In the genomic region with DNA sequence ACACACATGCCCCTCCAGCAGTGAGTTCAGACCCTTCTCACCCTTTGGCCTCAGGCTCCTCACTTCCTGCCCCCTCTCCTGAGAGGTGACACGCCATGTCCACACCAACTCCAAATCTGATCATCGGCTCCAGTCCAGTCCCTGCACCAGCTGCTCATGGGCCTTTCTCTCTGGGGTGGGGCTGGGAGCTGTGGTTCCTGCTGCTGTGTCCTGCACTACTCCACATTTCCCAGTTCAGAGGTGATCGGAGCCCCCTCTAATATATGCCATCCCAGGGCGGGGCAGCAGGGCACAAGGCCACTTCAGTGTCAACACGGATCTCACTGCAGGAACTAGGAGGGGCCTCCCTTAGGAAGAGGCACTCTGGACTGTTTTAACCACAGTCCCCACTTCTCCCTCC, we compare ENCODE assay signal across 13 cellular contexts.
"Had no signal": no experiment of that assay in that cellular context is flagged by ENCODE, and none has a peak within 500 bp of the region (broad histone marks: within the 10 kb centered on the region; RNA-seq: fewer than 3 reads in every experiment).

No MANE protein-coding gene starts in this region.

- DNase-seq: activated CD4-positive, CD25-positive, alpha-beta regulatory T cell; activated gamma-delta T cell treated with Interleukin-2 at 50 U/mL for 16 hours; activated T-cell treated with anti-CD3 and anti-CD28 coated beads, Interleukin-2, amount 50 U/mL, for 24 hours; esophagus squamous epithelium; foreskin fibroblast; occipital lobe; psoas muscle; Right ventricle myocardium superior; stimulated activated CD4-positive, alpha-beta T cell treated with anti-CD3 and anti-CD28 coated beads, Interleukin-4, amount 100 ng/mL, for 4 hours; stomach; thyroid gland had no signal

- H3K27ac ChIP-seq: adrenal gland, esophagus squamous epithelium, psoas muscle, stomach, thyroid gland had no signal

- H3K4me1 ChIP-seq: adrenal gland, esophagus squamous epithelium, psoas muscle, thyroid gland had no signal

- H3K4me3 ChIP-seq: adrenal gland, esophagus squamous epithelium, psoas muscle, stomach, thyroid gland had no signal

- H3K36me3 ChIP-seq: adrenal gland, esophagus squamous epithelium, stomach, thyroid gland had no signal

- ATAC-seq: psoas muscle, SK-N-SH treated with all-trans-retinoic acid at 6 μM for 48 hours had no signal

- H3K27me3 ChIP-seq: adrenal gland, esophagus squamous epithelium, stomach, thyroid gland had no signal

- H3K9me3 ChIP-seq: adrenal gland, esophagus squamous epithelium, psoas muscle, stomach, thyroid gland had no signal
